8 cellular contexts compared by ENCODE assay signal in genomic region chr1:184754479-184755225, GRCh38. TPM values are rescaled to one million over a fixed set of nuclear protein-coding genes. Genes with fewer than 3 reads are reported as not detected.
A peak's percentile ranks its signal among the peaks of the same experiment; 100 is the strongest.
DNase-seq lines count a peak whose midpoint lies in the region; ATAC-seq lines count a peak whose summit lies in the region.

Gene EDEM3, minus strand, starts transcription at chr1:184754858. Its CDS starts 212 bp downstream, at chr1:184754646.

- peak; percentile 99 for DNase-seq in DMS 273 treated with DMSO at 0.1 percent for 48 hours (lab: John Stamatoyannopoulos, UW)
- peak; percentile 93 for DNase-seq in OCI-M2 (lab: John Stamatoyannopoulos, UW; ENCODE audit: unreplicated experiment)
- DNase-seq in activated T-cell treated with anti-CD3 and anti-CD28 coated beads for 4 hours: peak; percentile 94
- DNase-seq in epidermal melanocyte (ENCODE audit: insufficient read length, low spot score): peak; percentile 93
- DNase-seq in middle frontal gyrus (ENCODE audit: extremely low spot score, low spot score): peak; percentile 96
- peak; percentile 93 for DNase-seq in stimulated activated CD8-positive, alpha-beta memory T cell treated with anti-CD3 and anti-CD28 coated beads, Interleukin-2, amount 100 ng/mL, for 48 hours (ENCODE audit: low read depth in 2 of 2)

- H3K9me3 Mint-ChIP-seq in IgD-negative memory B cell: no peaks in the 10 kb centered on the region

- peak; percentile 90 for ATAC-seq in GM21529 (IDR thresholded peaks at IDR 0.05; ENCODE audit: unreplicated experiment)

- H3K4me3 Mint-ChIP-seq in IgD-negative memory B cell: peak within 1 kb of the TSS; percentile 91 to 96 (median 95)

- peaks cover 27 to 31% (median 31%) of the 10 kb centered on the region in 3 donors for H3K4me1 Mint-ChIP-seq in IgD-negative memory B cell

- no peaks in the 10 kb centered on the region for H3K27me3 Mint-ChIP-seq in IgD-negative memory B cell

- no peaks in the 10 kb centered on the region for H3K36me3 Mint-ChIP-seq in IgD-negative memory B cell

- H3K27ac Mint-ChIP-seq in IgD-negative memory B cell: peak within 1 kb of the TSS; percentile 83 to 95 (median 86)

RNA-seq across cellular contexts. Expression of gene EDEM3, which starts in this region (rescaled TPM):
- polyA plus RNA-seq in IgD-negative memory B cell: 7.9 TPM

Comparison
In these comparisons a context has a peak if more than half of its experiments do, and no peak if none do; other contexts are left out.
1. Peak in every context shown above with its lines: DNase-seq and ATAC-seq.